In genomic region chr22:40853330-40853729, GRCh38 we compare ENCODE assay signal across 1 cellular context.
TF ChIP-seq lines count a peak whose summit lies in the region.

No MANE protein-coding gene starts in this region.

TF ChIP-seq in GM23338, 12 proteins besides CTCF, POLR2A, EP300 and RAD21 (continued from another document):
- TF ChIP-seq ZNF462 (CRISPR knock-in tag; IDR thresholded peaks at IDR 0.05) (no peak), ETS1 (IDR thresholded peaks at IDR 0.05) (no peak), ZNF114 (CRISPR knock-in tag; IDR thresholded peaks at IDR 0.05) (no peak), CREB1 (CRISPR knock-in tag; IDR thresholded peaks at IDR 0.05; ENCODE audit: low read depth) (no peak), NANOG (IDR thresholded peaks at IDR 0.05; ENCODE audit: borderline replicate concordance) (no peak), POLR2AphosphoS5 (IDR thresholded peaks at IDR 0.05; ENCODE audit: low read depth) (no peak), STAT1 (IDR thresholded peaks at IDR 0.05; ENCODE audit: unreplicated experiment) (no peak), ZNF331 (CRISPR knock-in tag; IDR thresholded peaks at IDR 0.05; ENCODE audit: low read depth) (no peak), REST (IDR thresholded peaks at IDR 0.05; ENCODE audit: unreplicated experiment) (no peak)
